In the genomic region with DNA sequence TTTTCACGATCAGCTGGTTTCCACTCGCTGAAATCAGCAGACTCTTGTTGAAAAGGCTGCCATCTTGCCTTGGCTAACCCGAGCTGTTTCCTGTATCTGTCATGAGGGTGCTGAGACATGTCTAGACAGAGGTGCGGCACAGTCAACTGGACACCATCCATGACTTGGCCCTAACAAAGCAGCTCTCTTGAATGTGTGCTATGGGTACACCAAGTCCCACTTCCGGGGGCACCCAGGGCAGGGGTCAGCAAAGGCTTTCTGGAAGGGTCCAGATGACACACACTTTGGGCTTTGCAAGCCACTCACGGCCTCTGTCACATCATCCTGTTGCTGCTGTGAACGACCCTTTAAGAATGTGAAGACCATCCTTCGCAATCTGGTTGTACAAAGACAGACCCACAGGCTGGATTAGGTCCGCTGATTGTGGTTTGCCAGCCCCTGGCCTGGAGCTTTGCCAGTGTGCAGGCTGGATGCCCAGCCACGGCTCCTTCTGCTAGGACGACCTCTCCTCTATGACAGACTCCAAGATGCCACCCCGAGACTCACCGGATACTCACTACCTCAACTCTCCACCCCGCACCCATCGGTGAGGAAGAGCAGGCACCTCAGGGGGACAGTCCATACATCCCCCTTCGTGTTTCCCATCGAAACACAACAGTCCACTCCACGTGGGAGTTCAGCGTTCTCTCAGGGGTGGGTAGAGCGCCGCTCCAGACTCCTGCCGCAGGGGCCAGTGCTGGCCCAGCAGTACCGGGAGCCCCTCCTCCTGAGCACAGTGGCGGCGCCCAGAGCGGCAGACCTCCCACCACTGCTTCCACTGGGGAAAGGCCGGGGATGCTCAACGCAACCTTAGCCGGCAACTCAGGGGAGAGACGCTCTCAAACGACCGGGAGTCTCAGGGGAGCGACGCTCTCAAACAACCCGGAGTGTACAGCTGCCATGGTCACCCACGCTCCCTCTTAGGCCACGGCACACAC, we compare ENCODE assay signal across 15 cellular contexts.
DNase-seq lines count a peak whose midpoint lies in the region; ATAC-seq, FAIRE-seq and TF ChIP-seq lines count a peak whose summit lies in the region.
"Had no signal": no experiment of that assay in that cellular context is flagged by ENCODE, and none has a peak within 500 bp of the region (broad histone marks: within the 10 kb centered on the region; RNA-seq: fewer than 3 reads in every experiment).

No MANE protein-coding gene starts in this region.

- H2AFZ ChIP-seq in HepG2 (ENCODE audit: low read length), result no peak overlapping the region

- intact Hi-C loops in natural killer cell (cut with micrococcal nuclease), result no loop called here
- intact Hi-C loops in HepG2 (cut with micrococcal nuclease; ENCODE audit: unreplicated experiment), result no loop called here
- intact Hi-C loops in upper lobe of right lung (cut with DNase I), result no loop called here
- intact Hi-C loops in testis (cut with DNase I; ENCODE audit: low total_unique reads), result no loop called here

- BruUV-seq in HepG2 (replicated peaks; lab: Mats Ljungman, UMichigan), result no TSS peak

- peaks cover 97% of the 10 kb centered on the region for H3K79me2 ChIP-seq in HepG2 (ENCODE audit: insufficient read depth, low read length)

- H3K9ac ChIP-seq in HepG2 (ENCODE audit: insufficient read depth, low read depth, low read length), result no peak overlapping the region

- TF ChIP-seq CTCF in natural killer cell (IDR thresholded peaks at IDR 0.05) (no peak), WTC11 (IDR thresholded peaks at IDR 0.05) (no peak), HepG2 (CRISPR knock-in tag; IDR thresholded peaks at IDR 0.05) (no peak), upper lobe of right lung (IDR thresholded peaks at IDR 0.05) (no peak), testis (IDR thresholded peaks at IDR 0.05) (no peak)

- peaks cover 98% of the 10 kb centered on the region for H4K20me1 ChIP-seq in HepG2 (ENCODE audit: insufficient read depth, low read length)

- POLR2A ChIA-PET in WTC11 (lab: Charles Lee), result no interaction called here
- POLR2A ChIA-PET in HepG2 (lab: Yijun Ruan, JAX), result no interaction called here

- H3K27me3 Mint-ChIP-seq in natural killer cell treated with Interleukin-12 subunit alpha and Interleukin-12 subunit beta and Interleukin-15 and Interleukin-18, amount 100 ng/mL, for 72 hours, result no peaks in the 10 kb centered on the region
- no peaks in the 10 kb centered on the region for H3K27me3 Mint-ChIP-seq in natural killer cell (ENCODE audit: low read depth in 2 of 2)
- H3K27me3 Mint-ChIP-seq in WTC11 (ENCODE audit: low read depth), result no peaks in the 10 kb centered on the region

- TF ChIP-seq EP300 in HepG2 (IDR thresholded peaks at IDR 0.05; ENCODE audit: low read depth in 2 of 2, low read length in 2 of 2), result no peak
- no peak for TF ChIP-seq EP300 in HepG2 (CRISPR knock-in tag; IDR thresholded peaks at IDR 0.05; ENCODE audit: borderline replicate concordance)

- CTCF ChIA-PET in WTC11 (lab: Charles Lee) (interaction anchor here (0.7 to 1.6 kb wide), 2 partner anchors 9 to 10 kb away, joined by 3 to 5 read pairs; no protein-coding TSS in a partner anchor), HepG2 (lab: Yijun Ruan, JAX; ENCODE audit: low intra/inter-chr PET ratio, low total read pairs) (no interaction called here)

- 96% methylated on average over 36 of the region's 37 CpGs for WGBS in HepG2 (ENCODE audit: low lambda C conversion rate)
- WGBS in testis, 2 donors, result 93 to 95% methylated on average over 26 to 37 of the region's 37 CpGs

- peaks cover 81% of the 10 kb centered on the region in 2 donors for H3K4me1 Mint-ChIP-seq in natural killer cell treated with Interleukin-12 subunit alpha and Interleukin-12 subunit beta and Interleukin-15 and Interleukin-18, amount 100 ng/mL, for 72 hours (ENCODE audit: low read depth in 2 of 2)
- H3K4me1 Mint-ChIP-seq in natural killer cell (peaks cover 85 to 95% of the 10 kb centered on the region in 2 donors), WTC11 (peaks cover 77% of the 10 kb centered on the region)

- H3K4me2 ChIP-seq in HepG2 (ENCODE audit: low read depth, low read length), result no peak overlapping the region

- H3K27me3 ChIP-seq in HepG2 (ENCODE audit: control insufficient read depth in 1 of 2, insufficient read depth in 2 of 2, low read length in 2 of 2), result no peaks in the 10 kb centered on the region
- H3K27me3 ChIP-seq in upper lobe of right lung, result no peaks in the 10 kb centered on the region
- no peaks in the 10 kb centered on the region for H3K27me3 ChIP-seq in testis
- H3K27me3 ChIP-seq: body of pancreas had no signal

- H3K27ac ChIP-seq in HepG2 (ENCODE audit: extremely low read length, insufficient read depth, low read length) (no peak overlapping the region), upper lobe of right lung (no peak overlapping the region), testis (no peak overlapping the region)
- H3K27ac ChIP-seq: body of pancreas had no signal

- peaks cover 46% of the 10 kb centered on the region for H3K4me1 ChIP-seq in HepG2 (ENCODE audit: insufficient read depth, low read length)
- H3K4me1 ChIP-seq in upper lobe of right lung, result peaks cover 62% of the 10 kb centered on the region
- peaks cover 45% of the 10 kb centered on the region for H3K4me1 ChIP-seq in testis

- H3K9me3 ChIP-seq in HepG2 (ENCODE audit: low read length), result no peaks in the 10 kb centered on the region
- H3K9me3 ChIP-seq in upper lobe of right lung, result no peaks in the 10 kb centered on the region
- no peaks in the 10 kb centered on the region for H3K9me3 ChIP-seq in testis
- H3K9me3 ChIP-seq: body of pancreas had no signal

- no peak for TF ChIP-seq RAD21 in HepG2 (CRISPR knock-in tag; IDR thresholded peaks at IDR 0.05)

- H3K4me3 Mint-ChIP-seq in natural killer cell treated with Interleukin-12 subunit alpha and Interleukin-12 subunit beta and Interleukin-15 and Interleukin-18, amount 100 ng/mL, for 72 hours, result peak overlapping the region; percentile 38
- H3K4me3 Mint-ChIP-seq in natural killer cell (no peak overlapping the region), WTC11 (no peak overlapping the region)

- no peaks in the 10 kb centered on the region for H3K36me3 Mint-ChIP-seq in natural killer cell treated with Interleukin-12 subunit alpha and Interleukin-12 subunit beta and Interleukin-15 and Interleukin-18, amount 100 ng/mL, for 72 hours
- H3K36me3 Mint-ChIP-seq in natural killer cell (no peaks in the 10 kb centered on the region), WTC11 (no peaks in the 10 kb centered on the region)

- TF ChIP-seq POLR2A in HepG2 (IDR thresholded peaks at IDR 0.05; ENCODE audit: insufficient read depth in 1 of 2, low read depth in 2 of 2, low read length in 2 of 2) (no peak), testis (IDR thresholded peaks at IDR 0.05) (no peak)

- no peak overlapping the region for H3K4me3 ChIP-seq in HepG2 (replicated peaks in 1 of 3; ENCODE audit: insufficient read depth in 1 of 3, low read depth in 2 of 3, low read length in 3 of 3)
- no peak overlapping the region for H3K4me3 ChIP-seq in upper lobe of right lung
- no peak overlapping the region for H3K4me3 ChIP-seq in testis
- H3K4me3 ChIP-seq: body of pancreas had no signal

- no peak for DNase-seq in natural killer cell treated with Interleukin-12 subunit alpha and Interleukin-12 subunit beta and Interleukin-15 and Interleukin-18, amount 100 ng/mL, for 72 hours (ENCODE audit: low spot score)
- DNase-seq in natural killer cell, result no peak
- no peak for DNase-seq in WTC11 (ENCODE audit: low spot score)
- no peak for DNase-seq in HepG2 (ENCODE audit: low spot score)
- peak; percentile 45 for DNase-seq in upper lobe of right lung
- DNase-seq in AG20443 (ENCODE audit: low spot score), result no peak
- no peak for DNase-seq in testis
- DNase-seq: activated CD8-positive, alpha-beta memory T cell treated with anti-CD3 and anti-CD28 coated beads, Interleukin-2, amount 50 U/mL, for 48 hours; effector CD8-positive, alpha-beta T cell; islet precursor cell; NCI-H1417 treated with DMSO at 0.1 percent for 48 hours; NCI-H526 had no signal

- no peak for ATAC-seq in natural killer cell treated with Interleukin-12 subunit alpha and Interleukin-12 subunit beta and Interleukin-15 and Interleukin-18, amount 100 ng/mL, for 72 hours
- ATAC-seq in natural killer cell (no peak), WTC11 (no peak), HepG2 (no peak), upper lobe of right lung (no peak), GM19397 (IDR thresholded peaks at IDR 0.05; ENCODE audit: unreplicated experiment) (no peak)
- ATAC-seq: body of pancreas had no signal

- H3K27ac Mint-ChIP-seq in natural killer cell treated with Interleukin-12 subunit alpha and Interleukin-12 subunit beta and Interleukin-15 and Interleukin-18, amount 100 ng/mL, for 72 hours, result peak overlapping the region in 1 of 2 donors; percentile 87
- H3K27ac Mint-ChIP-seq in natural killer cell (no peak overlapping the region), WTC11 (peak overlapping the region; percentile 86)

- H3K36me3 ChIP-seq in HepG2 (replicated peaks in 1 of 2; ENCODE audit: control insufficient read depth in 1 of 2, insufficient read depth in 2 of 2, low read length in 2 of 2), result peaks cover 15 to 27% of the 10 kb centered on the region in 2 experiments
- peaks cover 5% of the 10 kb centered on the region for H3K36me3 ChIP-seq in upper lobe of right lung
- H3K36me3 ChIP-seq in testis (ENCODE audit: low read depth, missing control alignments), result no peaks in the 10 kb centered on the region

- H3K9me3 Mint-ChIP-seq in natural killer cell treated with Interleukin-12 subunit alpha and Interleukin-12 subunit beta and Interleukin-15 and Interleukin-18, amount 100 ng/mL, for 72 hours, result no peaks in the 10 kb centered on the region
- H3K9me3 Mint-ChIP-seq in natural killer cell (no peaks in the 10 kb centered on the region), WTC11 (no peaks in the 10 kb centered on the region)

- no peak for FAIRE-seq in HepG2 (lab: Jason Lieb, UNC)
- FAIRE-seq: frontal cortex had no signal

- in situ Hi-C loops in HepG2 (cut with HindIII; ENCODE audit: extremely low pct_ligation_motif_present, low pct_unique_long_range_greater_than_20kb), result no loop called here

TF ChIP-seq in HepG2, 621 proteins besides CTCF, POLR2A, EP300 and RAD21:
- TF ChIP-seq POLR2AphosphoS5 (IDR thresholded peaks at IDR 0.05; ENCODE audit: low read depth, low read length) (peak; percentile 13; the same call in 1 of the 2 replicates), ZNF883 (CRISPR knock-in tag; IDR thresholded peaks at IDR 0.05; ENCODE audit: not compliant biosample characterization) (no peak), AGO2 (optimal IDR thresholded peaks at IDR 0.05; ENCODE audit: low read depth, low read length) (peak; percentile 79)
TF ChIP-seq in HepG2: peak in this region for 2.
